13 cellular contexts compared by ENCODE assay signal in genomic region chr1:20896824-20897223, GRCh38.
DNase-seq lines count a peak whose midpoint lies in the region; ATAC-seq, FAIRE-seq and TF ChIP-seq lines count a peak whose summit lies in the region.
"Had no signal": no experiment of that assay in that cellular context is flagged by ENCODE, and none has a peak within 500 bp of the region (broad histone marks: within the 10 kb centered on the region; RNA-seq: fewer than 3 reads in every experiment).

No MANE protein-coding gene starts in this region.

- no peaks in the 10 kb centered on the region for H3K4me1 ChIP-seq in foreskin keratinocyte
- H3K4me1 ChIP-seq in thyroid gland: peaks cover 8 to 13% of the 10 kb centered on the region in 2 donors

- intact Hi-C loops in thyroid gland (cut with DNase I): no loop called here

- TF ChIP-seq CTCF in RWPE1 (conservative IDR thresholded peaks at IDR 0.05; ENCODE audit: low read depth) (no peak), foreskin keratinocyte (conservative IDR thresholded peaks at IDR 0.05) (no peak), thyroid gland (IDR thresholded peaks at IDR 0.05) (no peak)

- FAIRE-seq in GM12891 (lab: Jason Lieb, UNC): no peak

- POLR2A ChIA-PET in RWPE1 (lab: Yijun Ruan, JAX; ENCODE audit: low non-redundant PET): no interaction called here

- DNase-seq in NCI-H345 (lab: John Stamatoyannopoulos, UW): peak; percentile 4
- DNase-seq in NCI-H345 treated with DMSO at 0.1 percent for 48 hours (lab: John Stamatoyannopoulos, UW; ENCODE audit: unreplicated experiment): no peak
- DNase-seq in RWPE1 (ENCODE audit: low spot score): peak; percentile 26
- DNase-seq in foreskin keratinocyte: peak; percentile 42 to 72
- no peak for DNase-seq in thyroid gland
- no peak for DNase-seq in GF-D8 (lab: John Stamatoyannopoulos, UW)
- DNase-seq in GM12891 (ENCODE audit: insufficient read length, low spot score): no peak
- DNase-seq: activated CD8-positive, alpha-beta T cell treated with anti-CD3 and anti-CD28 coated beads, Interleukin-2, amount 10 ng/mL, durations not matched to agents 7 days and 5 days; endodermal cell; GOT3; T-cell had no signal

- TF ChIP-seq POLR2A in thyroid gland (IDR thresholded peaks at IDR 0.05) (no peak), GM12891 (IDR thresholded peaks at IDR 0.05; ENCODE audit: low read depth, low read length) (no peak)

- H3K27me3 ChIP-seq in foreskin keratinocyte (no peaks in the 10 kb centered on the region), thyroid gland (no peaks in the 10 kb centered on the region)

- no peak overlapping the region for H3K27ac ChIP-seq in RWPE1
- no peak overlapping the region for H3K27ac ChIP-seq in foreskin keratinocyte
- peak overlapping the region in 2 of 3 donors; percentile 38 to 39 for H3K27ac ChIP-seq in thyroid gland

- no peaks in the 10 kb centered on the region for H3K9me3 ChIP-seq in thyroid gland

- CTCF ChIA-PET in RWPE1 (lab: Yijun Ruan, JAX): interaction anchor here (0.6 to 0.7 kb wide), 2 partner anchors 9 to 1260 kb away, joined by 3 to 5 read pairs; no protein-coding TSS in a partner anchor

- no peak for ATAC-seq in foreskin keratinocyte
- ATAC-seq in GM18873 (IDR thresholded peaks at IDR 0.05; ENCODE audit: low FRiP score, unreplicated experiment): no peak
- ATAC-seq: activated CD8-positive, alpha-beta T cell treated with anti-CD3 and anti-CD28 coated beads, Interleukin-2, amount 10 ng/mL, durations not matched to agents 7 days and 5 days; stimulated activated memory B cell treated with anti-CD40 and anti-IgM and Interleukin-4, amounts not matched to agents 10 μg/mL and 1 μg/mL and 100 μg/mL, for 72 hours; T-cell had no signal

- peaks cover 6 to 16% of the 10 kb centered on the region in 2 donors for H3K36me3 ChIP-seq in thyroid gland

- no peak overlapping the region for H3K4me3 ChIP-seq in thyroid gland (replicated peaks in 1 of 3)

- 27 to 47% methylated on average over 1 of the region's 1 CpG for WGBS in thyroid gland, 2 donors

TF ChIP-seq in GM12891, 5 proteins besides CTCF, POLR2A, EP300 and RAD21:
- TF ChIP-seq POLR2AphosphoS5 (IDR thresholded peaks at IDR 0.05; ENCODE audit: low read depth, low read length) (no peak), TAF1 (IDR thresholded peaks at IDR 0.05; ENCODE audit: low read depth, low read length) (no peak), SPI1 (IDR thresholded peaks at IDR 0.05; ENCODE audit: low read depth, low read length) (no peak), POU2F2 (IDR thresholded peaks at IDR 0.05; ENCODE audit: low read depth, low read length) (no peak), PAX5 (IDR thresholded peaks at IDR 0.05; ENCODE audit: insufficient read depth, low read length, severe bottlenecking) (no peak)

Comparison
In these comparisons a context has a peak if more than half of its experiments do, and no peak if none do; other contexts are left out.
1. DNase-seq: peak in NCI-H345 (single experiment), RWPE1 (single experiment) and foreskin keratinocyte (2 of 2); none in NCI-H345 treated with DMSO at 0.1 percent for 48 hours (single experiment), thyroid gland (0 of 2), GF-D8 (single experiment) and GM12891 (single experiment).
2. H3K27ac ChIP-seq: peak in thyroid gland (2 of 3); none in RWPE1 (single experiment) and foreskin keratinocyte (single experiment).